ENCODE assay signal across 25 cellular contexts in genomic region chr12:63905523-63905922, GRCh38.
DNase-seq lines count a peak whose midpoint lies in the region; ATAC-seq and TF ChIP-seq lines count a peak whose summit lies in the region.
"Had no signal": no experiment of that assay in that cellular context is flagged by ENCODE, and none has a peak within 500 bp of the region (broad histone marks: within the 10 kb centered on the region; RNA-seq: fewer than 3 reads in every experiment).

No MANE protein-coding gene starts in this region.

- no peak overlapping the region for H3K4me3 ChIP-seq in ascending aorta
- H3K4me3 ChIP-seq in heart left ventricle, result no peak overlapping the region
- H3K4me3 ChIP-seq: esophagus squamous epithelium, lung, prostate gland had no signal

- ATAC-seq in WTC11, result no peak
- ATAC-seq in heart left ventricle, result no peak
- ATAC-seq: HepG2; stimulated activated naive CD8-positive, alpha-beta T cell treated with anti-CD3 and anti-CD28 coated beads, Interleukin-15, amount 100 ng/mL, for 72 hours had no signal

- POLR2A ChIA-PET in WTC11 (lab: Charles Lee), result no interaction called here

- TF ChIP-seq CTCF in WTC11 (IDR thresholded peaks at IDR 0.05) (no peak), nephron (IDR thresholded peaks at IDR 0.05; ENCODE audit: unreplicated experiment in 3 of 3) (no peak), ascending aorta (IDR thresholded peaks at IDR 0.05) (no peak), heart left ventricle (IDR thresholded peaks at IDR 0.05) (no peak)

- H3K27me3 Mint-ChIP-seq in WTC11 (ENCODE audit: low read depth) (no peaks in the 10 kb centered on the region), nephron (ENCODE audit: low read depth) (no peaks in the 10 kb centered on the region)
- H3K27me3 Mint-ChIP-seq: stimulated activated naive CD8-positive, alpha-beta T cell treated with anti-CD3 and anti-CD28 coated beads, Interleukin-15, amount 100 ng/mL, for 72 hours had no signal

- H3K9me3 ChIP-seq in ascending aorta (peaks cover 0 to 17% of the 10 kb centered on the region in 2 donors), heart left ventricle (peaks cover 0 to 20% (median 0%) of the 10 kb centered on the region in 12 donors)
- H3K9me3 ChIP-seq: prostate gland had no signal

- H3K27ac ChIP-seq in ascending aorta (no peak overlapping the region), substantia nigra (ENCODE audit: low read depth, low read length, poor library complexity, severe bottlenecking) (no peak overlapping the region), heart left ventricle (no peak overlapping the region)
- H3K27ac ChIP-seq: esophagus squamous epithelium, prostate gland had no signal

- in situ Hi-C loops in KBM-7 (cut with MboI; ENCODE audit: low pct_unique_long_range_greater_than_20kb, low sequenced_read_pairs), result no loop called here

- H3K9me3 Mint-ChIP-seq in WTC11 (peaks cover 3% of the 10 kb centered on the region; the same call in 1 of the 2 replicates), nephron (peaks cover 7% of the 10 kb centered on the region)
- H3K9me3 Mint-ChIP-seq: stimulated activated naive CD8-positive, alpha-beta T cell treated with anti-CD3 and anti-CD28 coated beads, Interleukin-15, amount 100 ng/mL, for 72 hours had no signal

- TF ChIP-seq POLR2A in heart left ventricle (IDR thresholded peaks at IDR 0.05), result no peak

- H3K4me3 Mint-ChIP-seq in WTC11, result no peak overlapping the region
- H3K4me3 Mint-ChIP-seq in nephron, result no peak overlapping the region
- H3K4me3 Mint-ChIP-seq: activated B cell treated with CpG ODN at 0.5 μM for 24 hours; activated CD4-positive, alpha-beta memory T cell treated with anti-CD3 and anti-CD28 coated beads for 36 hours; central memory CD8-positive, alpha-beta T cell; immature natural killer cell; stimulated activated naive CD8-positive, alpha-beta T cell treated with anti-CD3 and anti-CD28 coated beads, Interleukin-15, amount 100 ng/mL, for 72 hours had no signal

- no peaks in the 10 kb centered on the region for H3K4me1 ChIP-seq in ascending aorta
- no peaks in the 10 kb centered on the region for H3K4me1 ChIP-seq in heart left ventricle
- H3K4me1 ChIP-seq: prostate gland had no signal

- intact Hi-C loops in ascending aorta (cut with DNase I) (no loop called here), heart left ventricle (cut with DNase I) (no loop called here)

- CTCF ChIA-PET in WTC11 (lab: Charles Lee), result no interaction called here

- no peaks in the 10 kb centered on the region for H3K27me3 ChIP-seq in ascending aorta
- H3K27me3 ChIP-seq in heart left ventricle, result no peaks in the 10 kb centered on the region
- H3K27me3 ChIP-seq: esophagus squamous epithelium had no signal

- WGBS in heart left ventricle, 4 donors, result 88 to 93% (median 90%) methylated on average over 4 of the region's 4 CpGs

- H3K4me1 Mint-ChIP-seq in WTC11 (peaks cover 3% of the 10 kb centered on the region), nephron (peaks cover 21% of the 10 kb centered on the region)
- H3K4me1 Mint-ChIP-seq: activated B cell treated with CpG ODN at 0.5 μM for 24 hours; central memory CD8-positive, alpha-beta T cell; immature natural killer cell; stimulated activated naive CD8-positive, alpha-beta T cell treated with anti-CD3 and anti-CD28 coated beads, Interleukin-15, amount 100 ng/mL, for 72 hours had no signal

- DNase-seq in ELR (ENCODE audit: low read depth), result peak; percentile 93
- DNase-seq in M059J (ENCODE audit: low read depth), result peak; percentile 94
- no peak for DNase-seq in WTC11 (ENCODE audit: low spot score)
- DNase-seq in ascending aorta (ENCODE audit: low spot score in 2 of 2), result no peak
- DNase-seq in substantia nigra (lab: John Stamatoyannopoulos, UW), result no peak
- DNase-seq in KBM-7, result no peak
- DNase-seq in heart left ventricle, result no peak
- DNase-seq: activated B cell treated with CpG ODN at 0.5 μM for 24 hours; activated CD4-positive, alpha-beta memory T cell treated with anti-CD3 and anti-CD28 coated beads for 36 hours; activated naive CD4-positive, alpha-beta T cell; activated T-cell treated with anti-CD3 and anti-CD28 coated beads, Interleukin-2, amount 50 U/mL, for 1 hour; esophagus squamous epithelium; GOT3; immature natural killer cell; NCI-H1694; NCI-H446; SIG-M5; stimulated activated CD4-positive, alpha-beta T cell treated with anti-CD3 and anti-CD28 coated beads, Interleukin-2, amount 100 ng/mL, for 48 hours; stimulated activated naive CD8-positive, alpha-beta T cell treated with anti-CD3 and anti-CD28 coated beads, Interleukin-15, amount 100 ng/mL, for 72 hours; T-helper 2 cell had no signal

- H3K27ac Mint-ChIP-seq in WTC11 (peak overlapping the region; percentile 34; the same call in 1 of the 2 replicates), nephron (peak overlapping the region in 2 of 3 experiments; percentile 6 to 21)
- H3K27ac Mint-ChIP-seq: activated B cell treated with CpG ODN at 0.5 μM for 24 hours; activated CD4-positive, alpha-beta memory T cell treated with anti-CD3 and anti-CD28 coated beads for 36 hours; immature natural killer cell; stimulated activated naive CD8-positive, alpha-beta T cell treated with anti-CD3 and anti-CD28 coated beads, Interleukin-15, amount 100 ng/mL, for 72 hours had no signal

- H3K36me3 ChIP-seq in ascending aorta, result no peaks in the 10 kb centered on the region
- H3K36me3 ChIP-seq in heart left ventricle, result no peaks in the 10 kb centered on the region
- H3K36me3 ChIP-seq: esophagus squamous epithelium, prostate gland had no signal

- H3K36me3 Mint-ChIP-seq in WTC11 (peaks cover 3% of the 10 kb centered on the region; the same call in 1 of the 2 replicates), nephron (ENCODE audit: low read depth) (peaks cover 27% of the 10 kb centered on the region)
- H3K36me3 Mint-ChIP-seq: activated CD4-positive, alpha-beta memory T cell treated with anti-CD3 and anti-CD28 coated beads for 36 hours had no signal

TF ChIP-seq in WTC11, 78 proteins besides CTCF, POLR2A, EP300 and RAD21:
- TF ChIP-seq NFE2L1 (CRISPR knock-in tag; IDR thresholded peaks at IDR 0.05) (no peak), IRF2 (CRISPR knock-in tag; IDR thresholded peaks at IDR 0.05; ENCODE audit: borderline replicate concordance, low read depth) (no peak), CBFB (CRISPR knock-in tag; IDR thresholded peaks at IDR 0.05; ENCODE audit: low read depth) (no peak), CREM (CRISPR knock-in tag; IDR thresholded peaks at IDR 0.05) (no peak)

Comparison
In these comparisons a context has a peak if more than half of its experiments do, and no peak if none do; other contexts are left out.
1. DNase-seq: peak in ELR (single experiment) and M059J (single experiment); none in WTC11 (single experiment), ascending aorta (0 of 2), substantia nigra (0 of 49), KBM-7 (single experiment) and heart left ventricle (0 of 5).